In the genomic region with DNA sequence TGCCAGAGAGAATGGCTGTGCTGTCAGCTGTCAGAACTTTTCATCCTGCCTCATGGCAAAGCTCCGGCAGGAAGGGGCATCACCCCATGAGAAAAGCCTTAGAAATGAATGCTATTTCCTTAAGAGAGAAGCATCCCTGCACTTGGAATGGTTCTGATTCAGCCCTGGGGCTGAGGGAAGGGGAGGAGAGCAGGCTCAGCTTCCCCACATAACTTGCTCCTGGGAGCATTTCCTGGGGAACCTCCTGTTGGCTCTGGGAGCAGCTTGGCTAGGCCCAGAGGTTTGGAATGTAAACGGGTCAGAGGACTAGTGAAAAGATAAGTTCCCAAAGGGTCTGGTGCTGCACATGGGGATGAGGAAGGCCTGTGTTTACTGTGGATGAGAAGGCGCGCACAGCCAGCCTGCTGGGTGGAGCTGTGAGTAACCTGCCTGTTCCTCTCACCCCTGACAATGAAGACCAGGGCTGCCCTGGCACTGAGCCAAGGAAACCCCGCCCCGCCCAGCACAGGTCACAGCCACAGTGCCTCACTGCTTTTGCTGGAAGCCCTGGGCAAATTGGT, we compare ENCODE assay signal across 8 cellular contexts. TPM values are rescaled to one million over a fixed set of nuclear protein-coding genes. Genes with fewer than 3 reads are reported as not detected.
DNase-seq lines count a peak whose midpoint lies in the region; ATAC-seq and TF ChIP-seq lines count a peak whose summit lies in the region.

No MANE protein-coding gene starts in this region.

- H3K4me1 ChIP-seq in mucosa of rectum (ENCODE audit: control insufficient read depth in 2 of 2, insufficient read depth in 2 of 2, low read length in 2 of 2), result peaks cover 14% of the 10 kb centered on the region in 2 donors
- H3K4me1 ChIP-seq in tibial nerve, result peaks cover 0 to 63% (median 22%) of the 10 kb centered on the region in 4 donors

- 22 to 26% methylated on average over 6 of the region's 6 CpGs for WGBS in tibial nerve, 2 donors

- DNase-seq in Daoy (ENCODE audit: low read depth) (peak; percentile 87), NCI-H2029 treated with DMSO at 0.1 percent for 48 hours (lab: John Stamatoyannopoulos, UW) (peak; percentile 10), tibial nerve (ENCODE audit: low spot score in 2 of 2) (peak in 1 of 2 donors; percentile 75)
- peak; percentile 22 to 23 for DNase-seq in activated CD4-positive, alpha-beta T cell treated with anti-CD3 and anti-CD28 coated beads for 24 hours (ENCODE audit: low read depth in 2 of 2)
- peak; percentile 21 for DNase-seq in effector CD4-positive, alpha-beta T cell

- TF ChIP-seq POLR2A in tibial nerve (IDR thresholded peaks at IDR 0.05), result no peak

- H3K27me3 ChIP-seq in mucosa of rectum (ENCODE audit: control insufficient read depth in 2 of 2, insufficient read depth in 2 of 2, low read length in 2 of 2) (peaks cover 0 to 4% of the 10 kb centered on the region in 2 donors), tibial nerve (no peaks in the 10 kb centered on the region)

- no peak for TF ChIP-seq CTCF in tibial nerve (IDR thresholded peaks at IDR 0.05)

- no peak overlapping the region for H3K4me3 ChIP-seq in mucosa of rectum (ENCODE audit: low read length in 2 of 2)
- peak overlapping the region in 3 of 4 donors; percentile 19 to 52 (median 20) for H3K4me3 ChIP-seq in tibial nerve

- TF ChIP-seq EP300 in tibial nerve (IDR thresholded peaks at IDR 0.05), result peak in 1 of 2 donors; percentile 63

- H3K9ac ChIP-seq in mucosa of rectum (ENCODE audit: low read depth in 1 of 2, low read length in 2 of 2), result no peak overlapping the region

- no peak for ATAC-seq in HG03159 (IDR thresholded peaks at IDR 0.05; ENCODE audit: unreplicated experiment)
- no peak for ATAC-seq in HG02870 (IDR thresholded peaks at IDR 0.05; ENCODE audit: unreplicated experiment)

- no peaks in the 10 kb centered on the region for H3K36me3 ChIP-seq in mucosa of rectum (ENCODE audit: control insufficient read depth in 2 of 2, insufficient read depth in 2 of 2, low read length in 2 of 2)
- peaks cover 0 to 28% (median 0%) of the 10 kb centered on the region in 3 donors for H3K36me3 ChIP-seq in tibial nerve

- no peaks in the 10 kb centered on the region for H3K9me3 ChIP-seq in mucosa of rectum (ENCODE audit: control insufficient read depth in 2 of 2, low read length in 2 of 2)
- H3K9me3 ChIP-seq in tibial nerve, result no peaks in the 10 kb centered on the region

- H3K27ac ChIP-seq in mucosa of rectum (ENCODE audit: low read depth in 2 of 2, low read length in 2 of 2) (peak overlapping the region; percentile 38 to 49), tibial nerve (peak overlapping the region; percentile 66 to 95 (median 82))

RNA-seq across cellular contexts. Expression of a gene that starts 5.0 kb away (rescaled TPM):
- total RNA-seq in Daoy (2014; rRNA removed; shearing (Covaris generic)), result not detected in 2 replicates
- 100 to 1,000 TPM; 108 to 291 (median 153) TPM for total RNA-seq in tibial nerve

RNA-seq across cellular contexts. Expression of a gene that starts 13.3 kb away (rescaled TPM):
- total RNA-seq in Daoy (2014; rRNA removed; shearing (Covaris generic)), result not detected in 2 replicates
- not detected for total RNA-seq in tibial nerve

Comparison
In these comparisons a context has a peak if more than half of its experiments do, and no peak if none do; other contexts are left out.
1. H3K4me3 ChIP-seq: peak in tibial nerve (3 of 4); none in mucosa of rectum (0 of 2).
2. RNA of a gene that starts 5.0 kb away (total RNA-seq): 108 to 291 TPM in tibial nerve; not detected in Daoy; every median in the first group is over 100 times any median in the second.